ENCODE assay signal across 8 cellular contexts in the genomic region with DNA sequence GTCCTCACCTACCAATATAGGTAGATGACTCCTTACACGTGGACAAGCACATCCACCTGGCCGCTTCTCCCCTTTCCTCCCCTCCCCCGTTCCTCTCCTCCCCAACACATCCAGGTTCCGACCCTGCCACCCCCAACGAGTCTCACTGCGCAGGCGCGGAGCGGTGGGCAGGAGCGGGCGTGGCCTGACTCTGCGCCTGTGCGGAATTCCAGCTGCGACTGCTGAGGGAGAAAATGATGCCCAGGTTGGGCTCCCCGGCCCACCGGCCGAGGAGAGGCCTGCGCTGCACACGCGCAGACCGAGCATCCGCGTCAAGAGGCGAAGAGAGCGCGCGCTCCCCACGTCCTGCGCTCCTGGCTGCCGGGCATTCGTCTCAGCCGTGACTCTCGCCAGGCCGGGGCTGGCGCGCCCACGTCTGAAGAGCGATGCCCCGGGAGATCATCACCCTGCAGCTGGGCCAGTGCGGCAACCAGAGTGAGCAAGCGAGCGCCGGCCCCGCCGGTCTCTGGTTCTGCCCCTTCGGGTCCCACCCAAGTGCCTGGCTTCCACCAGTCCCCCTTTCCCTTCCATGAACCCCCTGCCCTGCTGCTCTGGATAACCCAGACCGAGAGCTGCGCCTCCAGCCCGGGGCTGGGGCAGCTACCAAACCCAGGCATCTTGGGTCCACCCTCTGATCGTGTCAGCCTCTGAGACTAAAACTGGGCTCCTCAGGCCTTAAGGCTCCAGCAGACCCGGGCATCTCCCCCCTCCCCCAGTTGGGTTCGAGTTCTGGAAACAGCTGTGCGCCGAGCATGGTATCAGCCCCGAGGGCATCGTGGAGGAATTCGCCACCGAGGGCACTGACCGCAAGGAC.
DNase-seq lines count a peak whose midpoint lies in the region.

TUBG2 (plus strand) TSS at position 206 of the 853 bp plus-strand sequence; CDS start at position 426, 220 bp downstream.

- H3K36me3 ChIP-seq in ES-I3 (ENCODE audit: insufficient read depth, low read length): 0 out of 2 replicates have a peak, but pooled peaks cover under 1% of the 10 kb centered on the region
- H3K36me3 ChIP-seq in NT2/D1 (ENCODE audit: insufficient read depth, insufficient read length, low read length): peaks cover 25% of the 10 kb centered on the region

- no peaks in the 10 kb centered on the region for H3K9me3 ChIP-seq in ES-I3 (ENCODE audit: control insufficient read depth, insufficient read depth, low read length)
- no peaks in the 10 kb centered on the region for H3K9me3 ChIP-seq in NT2/D1 (ENCODE audit: insufficient read depth, low read length)

- H3K4me3 ChIP-seq in NT2/D1 (ENCODE audit: insufficient read length, low read depth): peak within 1 kb of the TSS; percentile 75

- no peaks in the 10 kb centered on the region for H3K27me3 ChIP-seq in NT2/D1 (ENCODE audit: insufficient read depth, insufficient read length)

- DNase-seq in HS-27A (ENCODE audit: low read depth) (peak; percentile 59), NT2/D1 (ENCODE audit: low read depth, low spot score) (peak; percentile 79), activated T-cell treated with anti-CD3 and anti-CD28 coated beads for 4 hours (peak; percentile 67), epidermal melanocyte (ENCODE audit: insufficient read length, low spot score) (peak; percentile 96), midbrain (lab: John Stamatoyannopoulos, UW) (peak; percentile 89), KBM-7 (no peak)
- DNase-seq in stimulated activated CD8-positive, alpha-beta memory T cell treated with anti-CD3 and anti-CD28 coated beads, Interleukin-2, amount 100 ng/mL, for 48 hours (ENCODE audit: low read depth in 2 of 2): peak; percentile 67 to 72

- in situ Hi-C loops in KBM-7 (cut with MboI; ENCODE audit: low pct_unique_long_range_greater_than_20kb, low sequenced_read_pairs): no loop called here

- H3K4me1 ChIP-seq in ES-I3 (ENCODE audit: insufficient read depth, low read length): no peaks in the 10 kb centered on the region
- H3K4me1 ChIP-seq in NT2/D1 (ENCODE audit: insufficient read depth, insufficient read length): no peaks in the 10 kb centered on the region

- H3K9ac ChIP-seq in ES-I3 (ENCODE audit: low read depth, low read length) (peak within 1 kb of the TSS; percentile 63), NT2/D1 (ENCODE audit: insufficient read length, low read depth) (peak within 1 kb of the TSS; percentile 94)
